1 cellular context compared by ENCODE assay signal in genomic region chrX:120560842-120561633, GRCh38.
A peak's percentile ranks its signal among the peaks of the same experiment; 100 is the strongest.
TF ChIP-seq lines count a peak whose summit lies in the region.

Gene CUL4B, minus strand, starts transcription at chrX:120560962. Its CDS starts 324 bp downstream, at chrX:120560638.

TF ChIP-seq in HEK293, 187 proteins besides CTCF, POLR2A, EP300 and RAD21 (continued from another document):
- TF ChIP-seq ZBTB44 (tag by site-specific recombination; IDR thresholded peaks at IDR 0.05) (no peak), ZNF704 (tag by site-specific recombination; IDR thresholded peaks at IDR 0.05) (no peak), ZEB2 (tag by site-specific recombination; IDR thresholded peaks at IDR 0.05) (peak; percentile 91), ZNF248 (tag by site-specific recombination; IDR thresholded peaks at IDR 0.05) (no peak), ZNF677 (tag by site-specific recombination; IDR thresholded peaks at IDR 0.05) (no peak), ZNF610 (tag by site-specific recombination; IDR thresholded peaks at IDR 0.05; ENCODE audit: borderline replicate concordance) (no peak), ZNF223 (tag by site-specific recombination; IDR thresholded peaks at IDR 0.05) (no peak), ZNF202 (tag by site-specific recombination; IDR thresholded peaks at IDR 0.05; ENCODE audit: borderline replicate concordance) (no peak), ZNF623 (tag by site-specific recombination; IDR thresholded peaks at IDR 0.05) (no peak), ZSCAN16 (tag by site-specific recombination; IDR thresholded peaks at IDR 0.05) (no peak), ZNF302 (tag by site-specific recombination; IDR thresholded peaks at IDR 0.05; ENCODE audit: low read depth) (no peak), ZNF580 (tag by site-specific recombination; IDR thresholded peaks at IDR 0.05) (0 out of 2 replicates have a peak, but pooled peaks have one; percentile 4), ZNF341 (tag by site-specific recombination; IDR thresholded peaks at IDR 0.05; ENCODE audit: low read depth) (peak; percentile 99), KLF7 (tag by site-specific recombination; IDR thresholded peaks at IDR 0.05; ENCODE audit: borderline replicate concordance) (peak; percentile 57), MYNN (tag by site-specific recombination; IDR thresholded peaks at IDR 0.05; ENCODE audit: borderline replicate concordance) (no peak), ZSCAN4 (tag by site-specific recombination; IDR thresholded peaks at IDR 0.05) (no peak), ZNF660 (tag by site-specific recombination; IDR thresholded peaks at IDR 0.05) (0 out of 2 replicates have a peak, but pooled peaks have one; percentile 57), ZNF473 (tag by site-specific recombination; IDR thresholded peaks at IDR 0.05) (no peak), ZNF501 (tag by site-specific recombination; IDR thresholded peaks at IDR 0.05) (peak; percentile 36; the same call in 1 of the 2 replicates), GLI4 (tag by site-specific recombination; IDR thresholded peaks at IDR 0.05) (no peak), PRDM4 (tag by site-specific recombination; IDR thresholded peaks at IDR 0.05) (no peak; the same call in 1 of the 2 replicates), ATF2 (tag by site-specific recombination; IDR thresholded peaks at IDR 0.05; ENCODE audit: low read depth) (no peak), KLF17 (tag by site-specific recombination; IDR thresholded peaks at IDR 0.05) (peak; percentile 69), ZNF561 (tag by site-specific recombination; IDR thresholded peaks at IDR 0.05; ENCODE audit: borderline replicate concordance) (no peak; the same call in 1 of the 2 replicates), BCL11B (tag by site-specific recombination; IDR thresholded peaks at IDR 0.05; ENCODE audit: low read depth) (peak; percentile 9; the same call in 1 of the 2 replicates), ZBTB17 (tag by site-specific recombination; IDR thresholded peaks at IDR 0.05) (peak; percentile 91), ZNF664 (tag by site-specific recombination; IDR thresholded peaks at IDR 0.05) (no peak), ZNF335 (tag by site-specific recombination; conservative IDR thresholded peaks at IDR 0.05) (peak; percentile 69), ZNF391 (tag by site-specific recombination; IDR thresholded peaks at IDR 0.05; ENCODE audit: borderline replicate concordance, low read depth) (0 out of 2 replicates have a peak, but pooled peaks have one; percentile 11), ZNF155 (tag by site-specific recombination; IDR thresholded peaks at IDR 0.05) (no peak), SCRT1 (tag by site-specific recombination; IDR thresholded peaks at IDR 0.05; ENCODE audit: borderline replicate concordance) (no peak; the same call in 1 of the 2 replicates), ZNF510 (tag by site-specific recombination; IDR thresholded peaks at IDR 0.05; ENCODE audit: insufficient replicate concordance) (no peak), ZNF157 (tag by site-specific recombination; IDR thresholded peaks at IDR 0.05) (no peak), ZNF121 (tag by site-specific recombination; IDR thresholded peaks at IDR 0.05) (no peak), ZNF837 (tag by site-specific recombination; IDR thresholded peaks at IDR 0.05) (no peak), ZNF211 (tag by site-specific recombination; IDR thresholded peaks at IDR 0.05; ENCODE audit: low read depth) (no peak), TRIM28 (IDR thresholded peaks at IDR 0.05; ENCODE audit: borderline replicate concordance, low read length) (no peak), ZNF830 (tag by site-specific recombination; IDR thresholded peaks at IDR 0.05; ENCODE audit: low read depth) (no peak), INSM2 (tag by site-specific recombination; IDR thresholded peaks at IDR 0.05) (peak; percentile 20; the same call in 1 of the 2 replicates), ZNF23 (tag by site-specific recombination; IDR thresholded peaks at IDR 0.05; ENCODE audit: borderline replicate concordance) (no peak), PRDM1 (tag by site-specific recombination; IDR thresholded peaks at IDR 0.05) (peak; percentile 84), ZBTB7A (tag by site-specific recombination; IDR thresholded peaks at IDR 0.05; ENCODE audit: low read depth) (0 out of 2 replicates have a peak, but pooled peaks have one; percentile 55), ZNF645 (tag by site-specific recombination; IDR thresholded peaks at IDR 0.05) (no peak), KLF8 (tag by site-specific recombination; IDR thresholded peaks at IDR 0.05) (peak; percentile 74)
TF ChIP-seq in HEK293: peak in this region for 56.
